Comparison of ENCODE assay signal across 8 cellular contexts in the genomic region with DNA sequence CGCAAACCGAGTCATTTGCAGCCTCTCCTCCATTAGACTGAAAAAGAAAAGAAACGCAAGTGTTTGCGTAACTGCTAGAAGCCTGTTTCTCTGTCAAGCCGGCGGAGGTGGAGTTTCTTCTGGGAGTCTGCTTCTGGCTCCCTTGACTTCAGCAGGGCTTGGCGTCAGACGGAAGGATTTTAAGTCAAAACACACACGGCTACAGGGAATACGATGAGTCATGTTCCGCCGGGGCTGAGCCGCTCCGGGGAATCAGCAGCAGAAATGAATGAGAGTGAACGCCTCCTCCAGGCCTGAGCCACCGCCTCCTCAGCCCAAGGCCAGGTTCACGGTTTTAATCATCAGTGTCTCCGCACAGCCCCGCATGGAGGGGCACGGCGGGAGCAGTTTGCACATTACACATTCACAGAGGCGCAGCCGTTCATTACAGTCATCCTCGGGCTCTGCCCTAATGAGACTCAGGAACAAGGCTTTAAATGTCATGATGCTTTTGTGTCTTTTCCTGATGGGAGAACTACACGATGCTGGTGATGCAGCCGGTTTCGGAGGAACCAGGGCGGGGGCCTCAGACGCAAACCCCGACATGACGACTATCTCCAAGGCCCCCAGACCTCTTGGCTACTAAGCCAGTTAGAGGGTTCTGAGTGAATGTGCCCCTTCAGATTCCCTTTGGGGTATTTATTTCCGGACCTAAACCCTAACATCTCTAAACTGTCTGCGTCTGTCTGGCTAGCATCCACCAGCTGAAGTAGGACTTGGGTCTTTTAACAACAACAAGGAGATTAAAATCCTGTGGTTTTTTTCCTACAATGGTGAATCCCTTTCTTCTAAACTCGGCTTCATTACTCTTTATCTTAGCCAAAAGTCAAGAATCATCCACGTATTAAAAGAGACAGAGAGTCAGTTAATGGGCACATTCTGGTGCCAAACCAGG.
A peak's percentile ranks its signal among the peaks of the same experiment; 100 is the strongest.
DNase-seq lines count a peak whose midpoint lies in the region; ATAC-seq and TF ChIP-seq lines count a peak whose summit lies in the region.

No MANE protein-coding gene starts in this region.

- peak overlapping the region; percentile 88 for H3K27ac ChIP-seq in stomach smooth muscle (ENCODE audit: low read length)

- no peaks in the 10 kb centered on the region for H3K9me3 ChIP-seq in stomach smooth muscle (ENCODE audit: control insufficient read depth in 2 of 2, low read length in 2 of 2)

- H3K9ac ChIP-seq in stomach smooth muscle (ENCODE audit: low read length in 2 of 2): peak overlapping the region; percentile 66 to 72

- H3K36me3 ChIP-seq in stomach smooth muscle (ENCODE audit: control insufficient read depth in 2 of 2, insufficient read depth in 2 of 2, low read length in 2 of 2): no peaks in the 10 kb centered on the region

- H3K4me3 ChIP-seq in choroid plexus epithelial cell (ENCODE audit: low read depth, low read length): peak overlapping the region; percentile 47
- peak overlapping the region; percentile 70 to 83 for H3K4me3 ChIP-seq in stomach smooth muscle (ENCODE audit: low read length in 2 of 2)

- TF ChIP-seq CTCF in choroid plexus epithelial cell (conservative IDR thresholded peaks at IDR 0.05; ENCODE audit: low read depth, low read length): peak; percentile 35

- ATAC-seq in HG02938 (IDR thresholded peaks at IDR 0.05; ENCODE audit: unreplicated experiment): no peak
- ATAC-seq in HG02623 (IDR thresholded peaks at IDR 0.05; ENCODE audit: unreplicated experiment): no peak

- no peaks in the 10 kb centered on the region for H3K27me3 ChIP-seq in stomach smooth muscle (ENCODE audit: control insufficient read depth in 1 of 2, insufficient read depth in 2 of 2, low read length in 2 of 2)

- DNase-seq in GM04504 (ENCODE audit: low read depth) (peak; percentile 94), NCI-H446 treated with DMSO at 0.1 percent for 48 hours (lab: John Stamatoyannopoulos, UW) (peak; percentile 79), choroid plexus epithelial cell (ENCODE audit: low read depth) (peak; percentile 99), kidney tubule cell (ENCODE audit: low spot score) (peak; percentile 95)
- no peak for DNase-seq in stimulated activated naive CD4-positive, alpha-beta T cell (lab: John Stamatoyannopoulos, UW)

- peaks cover 6% of the 10 kb centered on the region for H3K4me1 ChIP-seq in stomach smooth muscle (ENCODE audit: control insufficient read depth, insufficient read depth, low read length)

Comparison
In these comparisons a context has a peak if more than half of its experiments do, and no peak if none do; other contexts are left out.
1. DNase-seq: peak in GM04504 (single experiment), NCI-H446 treated with DMSO at 0.1 percent for 48 hours (single experiment), choroid plexus epithelial cell (single experiment) and kidney tubule cell (single experiment); none in stimulated activated naive CD4-positive, alpha-beta T cell (0 of 6).